Comparison of ENCODE assay signal across 11 cellular contexts in the genomic region with DNA sequence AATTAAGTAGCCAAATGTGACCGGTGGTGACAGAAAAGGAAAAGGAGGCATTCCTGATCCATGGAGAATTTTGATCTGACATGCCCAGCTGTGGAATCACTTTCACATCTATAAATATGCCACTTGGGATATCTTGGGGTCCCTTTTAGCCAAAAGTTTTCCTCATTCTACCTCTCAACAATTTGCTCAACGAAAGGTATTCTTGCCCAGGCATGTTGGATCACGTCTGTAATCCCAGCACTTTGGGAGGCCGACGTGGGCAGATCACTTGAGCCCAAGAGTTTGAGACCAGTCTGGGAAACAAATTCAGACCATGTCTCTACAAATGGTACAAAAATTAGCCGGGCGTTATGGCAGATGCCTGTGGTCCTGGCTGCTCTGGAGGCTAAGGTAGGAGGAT. TPM values are rescaled to one million over a fixed set of nuclear protein-coding genes. Genes with fewer than 3 reads are reported as not detected.
A peak's percentile ranks its signal among the peaks of the same experiment; 100 is the strongest.
DNase-seq lines count a peak whose midpoint lies in the region; ATAC-seq, FAIRE-seq and TF ChIP-seq lines count a peak whose summit lies in the region.
"Had no signal": no experiment of that assay in that cellular context is flagged by ENCODE, and none has a peak within 500 bp of the region (broad histone marks: within the 10 kb centered on the region; RNA-seq: fewer than 3 reads in every experiment).

No MANE protein-coding gene starts in this region.

- 98% methylated on average over 7 of the region's 7 CpGs for WGBS in HepG2 (ENCODE audit: low lambda C conversion rate)
- WGBS in right lobe of liver (ENCODE audit: insufficient coverage, low coverage, low lambda C conversion rate, missing lambda C conversion rate): 88% methylated on average over 7 of the region's 7 CpGs

- peaks cover 24% of the 10 kb centered on the region for H3K36me3 Mint-ChIP-seq in astrocyte (ENCODE audit: low read depth, unreplicated experiment)
- H3K36me3 Mint-ChIP-seq in mesothelial cell of epicardium: no peaks in the 10 kb centered on the region

- H3K4me2 ChIP-seq in HepG2 (ENCODE audit: low read depth, low read length): no peak overlapping the region
- no peak overlapping the region for H3K4me2 ChIP-seq in astrocyte (ENCODE audit: low read length)

- H3K27ac Mint-ChIP-seq in astrocyte (ENCODE audit: unreplicated experiment) (peak overlapping the region; percentile 34), mesothelial cell of epicardium (peak overlapping the region; percentile 92)

- ATAC-seq in HepG2 (no peak), right lobe of liver (no peak), HG03095 (IDR thresholded peaks at IDR 0.05; ENCODE audit: unreplicated experiment) (no peak), GM18907 (IDR thresholded peaks at IDR 0.05; ENCODE audit: unreplicated experiment) (no peak)
- ATAC-seq: pancreas had no signal

- in situ Hi-C loops in HepG2 (cut with HindIII; ENCODE audit: extremely low pct_ligation_motif_present, low pct_unique_long_range_greater_than_20kb): no loop called here

- H3K27ac ChIP-seq in HepG2 (ENCODE audit: extremely low read length, insufficient read depth, low read length): peak overlapping the region; percentile 9
- peak overlapping the region in 1 of 3 donors; percentile 78 for H3K27ac ChIP-seq in right lobe of liver
- no peak overlapping the region for H3K27ac ChIP-seq in astrocyte (ENCODE audit: low read depth, low read length)
- H3K27ac ChIP-seq in vagina: peak overlapping the region; percentile 93
- H3K27ac ChIP-seq: C4-2B had no signal

- H3K4me3 ChIP-seq in HepG2 (replicated peaks in 1 of 3; ENCODE audit: insufficient read depth in 1 of 3, low read depth in 2 of 3, low read length in 3 of 3): no peak overlapping the region
- no peak overlapping the region for H3K4me3 ChIP-seq in right lobe of liver
- no peak overlapping the region for H3K4me3 ChIP-seq in astrocyte (ENCODE audit: insufficient read depth, low read depth, low read length)
- H3K4me3 ChIP-seq in vagina: no peak overlapping the region
- H3K4me3 ChIP-seq: pancreas had no signal

- H4K20me1 ChIP-seq in HepG2 (ENCODE audit: insufficient read depth, low read length): peaks cover 19% of the 10 kb centered on the region; the same call in 1 of the 2 replicates
- H4K20me1 ChIP-seq in astrocyte (ENCODE audit: insufficient read depth, low read length): peaks cover 56% of the 10 kb centered on the region

- BruUV-seq in HepG2 (replicated peaks; lab: Mats Ljungman, UMichigan): no TSS peak

- H3K36me3 ChIP-seq in HepG2 (replicated peaks in 1 of 2; ENCODE audit: control insufficient read depth in 1 of 2, insufficient read depth in 2 of 2, low read length in 2 of 2): peaks cover 3 to 19% of the 10 kb centered on the region in 2 experiments; a peak in 3 of 5 replicates
- peaks cover 0 to 2% (median 0%) of the 10 kb centered on the region in 4 donors for H3K36me3 ChIP-seq in right lobe of liver
- H3K36me3 ChIP-seq in astrocyte (ENCODE audit: insufficient read depth, low read length): no peaks in the 10 kb centered on the region
- H3K36me3 ChIP-seq in vagina: peaks cover 0 to 1% of the 10 kb centered on the region in 2 donors
- H3K36me3 ChIP-seq: pancreas had no signal

- peaks cover 68% of the 10 kb centered on the region for H3K4me1 ChIP-seq in HepG2 (ENCODE audit: insufficient read depth, low read length)
- peaks cover 0 to 28% (median 12%) of the 10 kb centered on the region in 4 donors for H3K4me1 ChIP-seq in right lobe of liver
- no peaks in the 10 kb centered on the region for H3K4me1 ChIP-seq in astrocyte (ENCODE audit: insufficient read depth, low read length)
- H3K4me1 ChIP-seq in vagina: peaks cover 83% of the 10 kb centered on the region
- H3K4me1 ChIP-seq: pancreas had no signal

- intact Hi-C loops in HepG2 (cut with micrococcal nuclease; ENCODE audit: unreplicated experiment): no loop called here
- intact Hi-C loops in right lobe of liver (cut with DNase I): no loop called here
- intact Hi-C loops in vagina (cut with DNase I): no loop called here

- TF ChIP-seq CTCF in HepG2 (CRISPR knock-in tag; IDR thresholded peaks at IDR 0.05) (no peak), right lobe of liver (IDR thresholded peaks at IDR 0.05) (no peak), astrocyte (IDR thresholded peaks at IDR 0.05; ENCODE audit: insufficient read depth, low read depth, low read length) (no peak), mesothelial cell of epicardium (IDR thresholded peaks at IDR 0.05; ENCODE audit: unreplicated experiment) (no peak), vagina (IDR thresholded peaks at IDR 0.05) (no peak)

- H3K9me3 ChIP-seq in HepG2 (ENCODE audit: low read length): no peaks in the 10 kb centered on the region
- H3K9me3 ChIP-seq in right lobe of liver: no peaks in the 10 kb centered on the region
- no peaks in the 10 kb centered on the region for H3K9me3 ChIP-seq in astrocyte (ENCODE audit: insufficient read depth, low read depth, low read length)
- H3K9me3 ChIP-seq in vagina: no peaks in the 10 kb centered on the region
- H3K9me3 ChIP-seq: pancreas had no signal

- no peak for DNase-seq in HepG2 (ENCODE audit: low spot score)
- no peak for DNase-seq in right lobe of liver
- no peak for DNase-seq in astrocyte (ENCODE audit: low read depth)
- no peak for DNase-seq in mesothelial cell of epicardium (ENCODE audit: low spot score in 2 of 2, unreplicated experiment in 2 of 2)
- DNase-seq in vagina (ENCODE audit: extremely low spot score in 2 of 2): no peak
- DNase-seq in COLO829 (ENCODE audit: low spot score): no peak
- DNase-seq: NCI-H2081 treated with DMSO at 0.1 percent for 48 hours, pancreas had no signal

- POLR2A ChIA-PET in HepG2 (lab: Yijun Ruan, JAX): no interaction called here

- peaks cover 18% of the 10 kb centered on the region for H3K4me1 Mint-ChIP-seq in astrocyte (ENCODE audit: low read depth, unreplicated experiment)
- H3K4me1 Mint-ChIP-seq in mesothelial cell of epicardium: peaks cover 18% of the 10 kb centered on the region

- H3K4me3 Mint-ChIP-seq in astrocyte (ENCODE audit: unreplicated experiment): no peak overlapping the region
- no peak overlapping the region for H3K4me3 Mint-ChIP-seq in mesothelial cell of epicardium

- CTCF ChIA-PET in HepG2 (lab: Yijun Ruan, JAX; ENCODE audit: low intra/inter-chr PET ratio, low total read pairs): no interaction called here

- H3K9ac ChIP-seq in HepG2 (ENCODE audit: insufficient read depth, low read depth, low read length) (no peak overlapping the region), astrocyte (ENCODE audit: low read length) (no peak overlapping the region)

- H3K27me3 ChIP-seq in HepG2 (ENCODE audit: control insufficient read depth in 1 of 2, insufficient read depth in 2 of 2, low read length in 2 of 2): no peaks in the 10 kb centered on the region
- no peaks in the 10 kb centered on the region for H3K27me3 ChIP-seq in right lobe of liver
- no peaks in the 10 kb centered on the region for H3K27me3 ChIP-seq in astrocyte (ENCODE audit: insufficient read depth, low read length)
- H3K27me3 ChIP-seq in vagina: no peaks in the 10 kb centered on the region
- H3K27me3 ChIP-seq: pancreas had no signal

- H3K9me3 Mint-ChIP-seq in astrocyte (ENCODE audit: unreplicated experiment): no peaks in the 10 kb centered on the region
- H3K9me3 Mint-ChIP-seq in mesothelial cell of epicardium: no peaks in the 10 kb centered on the region

- no peaks in the 10 kb centered on the region for H3K27me3 Mint-ChIP-seq in astrocyte (ENCODE audit: low read depth, unreplicated experiment)
- H3K27me3 Mint-ChIP-seq in mesothelial cell of epicardium (ENCODE audit: low read depth): no peaks in the 10 kb centered on the region

- TF ChIP-seq POLR2A in HepG2 (IDR thresholded peaks at IDR 0.05; ENCODE audit: insufficient read depth in 1 of 2, low read depth in 2 of 2, low read length in 2 of 2) (no peak), right lobe of liver (IDR thresholded peaks at IDR 0.05) (no peak), vagina (IDR thresholded peaks at IDR 0.05) (no peak)

- H2AFZ ChIP-seq in HepG2 (ENCODE audit: low read length) (no peak overlapping the region), astrocyte (ENCODE audit: low read depth, low read length) (no peak overlapping the region)

- H3K79me2 ChIP-seq in HepG2 (ENCODE audit: insufficient read depth, low read length): peaks cover 83% of the 10 kb centered on the region
- peaks cover 31% of the 10 kb centered on the region for H3K79me2 ChIP-seq in astrocyte (ENCODE audit: insufficient read depth, low read length)

- TF ChIP-seq RAD21 in HepG2 (CRISPR knock-in tag; IDR thresholded peaks at IDR 0.05): no peak

- FAIRE-seq in HepG2 (lab: Jason Lieb, UNC) (no peak), astrocyte (lab: Jason Lieb, UNC) (no peak)
- FAIRE-seq: pancreas had no signal

- TF ChIP-seq EP300 in HepG2 (IDR thresholded peaks at IDR 0.05; ENCODE audit: low read depth in 2 of 2, low read length in 2 of 2) (no peak), HepG2 (CRISPR knock-in tag; IDR thresholded peaks at IDR 0.05; ENCODE audit: borderline replicate concordance) (no peak)

TF ChIP-seq in HepG2, 621 proteins besides CTCF, POLR2A, EP300 and RAD21 (continues in another document):
- no peak for TF ChIP-seq RELA (CRISPR knock-in tag; IDR thresholded peaks at IDR 0.05)

RNA-seq across cellular contexts. Expression of gene LITAF, which starts 24.3 kb away (rescaled TPM):
- 141 and 186 TPM in 2 replicates for total RNA-seq in HepG2 (2016; rRNA removed; fragmentation: Illumina TruSeq; extraction: Trizol)
- 30.0 and 32.3 TPM in 2 replicates for total RNA-seq in HepG2 (2016; cell fraction: cytosol; rRNA removed; fragmentation: Illumina TruSeq; extraction: Trizol; ENCODE audit: low read depth)
- 139 and 174 TPM in 2 replicates for total RNA-seq in HepG2 (2016; cell fraction: insoluble cytoplasmic fraction; rRNA removed; fragmentation: Illumina TruSeq; extraction: Trizol)
- 118 and 119 TPM in 2 replicates for total RNA-seq in HepG2 (2016; cell fraction: membrane; rRNA removed; fragmentation: Illumina TruSeq; extraction: Trizol)
- 60.6 and 72.1 TPM in 2 replicates for total RNA-seq in HepG2 (2016; cell fraction: nucleus; rRNA removed; fragmentation: Illumina TruSeq; extraction: Trizol)
- polyA plus RNA-seq in HepG2 (2011; rRNA removed): 80.1 and 95.5 TPM in 2 replicates
- 121 and 137 TPM in 2 replicates for polyA plus RNA-seq in HepG2 (2011; cell fraction: cytosol; rRNA removed)
- polyA plus RNA-seq in HepG2 (2011; cell fraction: nucleus; rRNA removed): 61.9 and 67.8 TPM in 2 replicates
- 113 and 128 TPM in 2 replicates for polyA plus RNA-seq in HepG2 (2012)
- 48.2 and 51.8 TPM in 2 replicates for polyA plus RNA-seq in HepG2 (2016; cell fraction: cytosol; fragmentation: Illumina TruSeq; extraction: Trizol; ENCODE audit: low read depth)
- polyA plus RNA-seq in HepG2 (2016; cell fraction: insoluble cytoplasmic fraction; fragmentation: Illumina TruSeq; extraction: Trizol; ENCODE audit: low read depth): 322 and 369 TPM in 2 replicates
- polyA plus RNA-seq in HepG2 (2016; cell fraction: membrane; fragmentation: Illumina TruSeq; extraction: Trizol; ENCODE audit: low read depth): 139 and 153 TPM in 2 replicates
- polyA plus RNA-seq in HepG2 (2016; cell fraction: nucleus; fragmentation: Illumina TruSeq; extraction: Trizol; ENCODE audit: insufficient read depth, low read depth): 125 and 129 TPM in 2 replicates
- 155 and 250 TPM in 2 replicates for polyA minus RNA-seq in HepG2 (2011; rRNA and poly(A)+ RNA removed; ENCODE audit: low replicate concordance)
- polyA minus RNA-seq in HepG2 (2011; cell fraction: cytosol; rRNA and poly(A)+ RNA removed): 71.1 and 86.5 TPM in 2 replicates
- 45.8 and 58.4 TPM in 2 replicates for polyA minus RNA-seq in HepG2 (2011; cell fraction: nucleus; rRNA and poly(A)+ RNA removed)
- total RNA-seq in right lobe of liver: 100 to 1,000 TPM in 1 of 6 experiments, 10 to 100 TPM in 5; 43.7 to 148 (median 59.1) TPM
- total RNA-seq in astrocyte: 113 and 120 TPM in 2 replicates
- 60.8 to 71.0 TPM (median 62.0 TPM) in 3 replicates for total RNA-seq in mesothelial cell of epicardium
- total RNA-seq in vagina: 111 TPM
